In genomic region chr5:176889321-176890280, GRCh38 we compare ENCODE assay signal across 1 cellular context.
TF ChIP-seq lines count a peak whose summit lies in the region.

No MANE protein-coding gene starts in this region.

TF ChIP-seq in H1, 55 proteins besides CTCF, POLR2A, EP300 and RAD21 (continued from another document):
- TF ChIP-seq MAX (IDR thresholded peaks at IDR 0.05): no peak
- no peak for TF ChIP-seq NRF1 (IDR thresholded peaks at IDR 0.05; ENCODE audit: low read depth, low read length)
- TF ChIP-seq POU5F1 (IDR thresholded peaks at IDR 0.05; ENCODE audit: low read depth, low read length): no peak
- no peak for TF ChIP-seq USF2 (IDR thresholded peaks at IDR 0.05; ENCODE audit: low read length)
- TF ChIP-seq GABPA (IDR thresholded peaks at IDR 0.05; ENCODE audit: borderline replicate concordance, insufficient read depth, low read length): no peak
- TF ChIP-seq CBX5 (IDR thresholded peaks at IDR 0.05; ENCODE audit: low read depth, low read length): no peak
- no peak for TF ChIP-seq NANOG (IDR thresholded peaks at IDR 0.05; ENCODE audit: insufficient read depth, low read depth, low read length, poor library complexity, severe bottlenecking)
